ENCODE assay signal across 21 cellular contexts in the genomic region with DNA sequence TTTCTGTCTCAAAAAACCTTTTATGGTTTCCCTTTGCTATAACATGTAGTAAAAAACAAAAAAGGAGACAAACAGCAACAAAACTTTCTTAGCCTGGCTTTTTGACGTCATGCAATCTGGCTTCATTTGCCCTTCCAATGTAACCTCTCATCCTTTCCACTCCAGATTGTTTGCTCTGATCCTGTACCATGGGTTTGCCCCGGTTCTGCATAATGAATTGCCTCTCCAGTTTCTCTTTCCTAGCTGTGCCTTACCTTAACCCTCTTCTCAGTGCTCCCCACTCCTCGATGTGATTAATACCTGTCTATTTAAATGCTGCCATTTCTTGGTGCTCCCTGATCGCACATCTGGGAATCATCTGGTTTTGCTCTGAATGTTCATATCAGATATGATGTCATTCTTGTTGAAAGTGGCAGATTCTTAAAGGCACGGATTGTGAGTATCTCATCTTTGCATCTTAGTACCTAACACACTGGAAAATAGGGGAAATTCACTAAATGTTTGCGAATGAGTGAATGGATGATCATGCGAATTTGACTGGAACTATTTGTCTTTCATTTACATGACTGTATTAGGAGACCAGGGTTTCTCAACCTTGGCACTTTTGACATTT.
"Had no signal": no experiment of that assay in that cellular context is flagged by ENCODE, and none has a peak within 500 bp of the region (broad histone marks: within the 10 kb centered on the region; RNA-seq: fewer than 3 reads in every experiment).

No MANE protein-coding gene starts in this region.

- H3K4me3 ChIP-seq: adrenal gland, heart right ventricle, mucosa of descending colon, tibial nerve, vagina had no signal

- H3K4me1 ChIP-seq: adrenal gland, vagina had no signal

- H3K27me3 ChIP-seq: adrenal gland, heart right ventricle, tibial nerve, vagina had no signal

- H3K36me3 ChIP-seq: adrenal gland, heart right ventricle, tibial nerve, vagina had no signal

- H3K9me3 ChIP-seq: adrenal gland, heart right ventricle, mucosa of descending colon, tibial nerve, vagina had no signal

- ATAC-seq: heart right ventricle, left ventricle myocardium superior, mucosa of descending colon had no signal

- DNase-seq: activated CD4-positive, alpha-beta T cell treated with anti-CD3 and anti-CD28 coated beads, Interleukin-2, amount 50 U/mL, for 1 hour; activated CD4-positive, CD25-positive, alpha-beta regulatory T cell treated with anti-CD3 and anti-CD28 coated beads, Interleukin-2, amount 50 U/mL, for 72 hours; activated CD8-positive, alpha-beta memory T cell treated with anti-CD3 and anti-CD28 coated beads for 24 hours; activated CD8-positive, alpha-beta memory T cell treated with anti-CD3 and anti-CD28 coated beads, Interleukin-2, amount 50 U/mL, for 48 hours; activated effector memory CD4-positive, alpha-beta T cell treated with anti-CD3 and anti-CD28 coated beads, Interleukin-2, amount 50 U/mL, for 16 hours; activated T-cell treated with anti-CD3 and anti-CD28 coated beads, Interleukin-2, amount 50 U/mL, for 48 hours; adrenal gland; cerebellar nuclear complex; cortex of kidney; heart right ventricle; immature natural killer cell; kidney glomerular epithelial cell; left ventricle myocardium superior; mucosa of descending colon; naive B cell; stimulated activated CD4-positive, alpha-beta T cell treated with anti-CD3 and anti-CD28 coated beads, Interleukin-2, amount 100 ng/mL, for 24 hours; stimulated activated naive CD4-positive, alpha-beta T cell treated with Interleukin-2 at 50 U/mL for 16 hours had no signal

- H3K27ac ChIP-seq: adrenal gland, heart right ventricle, tibial nerve, vagina, VCaP had no signal

- FAIRE-seq: bronchial epithelial cell had no signal
